23 cellular contexts compared by ENCODE assay signal in genomic region chr2:75495862-75496261, GRCh38.
A peak's percentile ranks its signal among the peaks of the same experiment; 100 is the strongest.
DNase-seq lines count a peak whose midpoint lies in the region; ATAC-seq, FAIRE-seq and TF ChIP-seq lines count a peak whose summit lies in the region.
"Had no signal": no experiment of that assay in that cellular context is flagged by ENCODE, and none has a peak within 500 bp of the region (broad histone marks: within the 10 kb centered on the region; RNA-seq: fewer than 3 reads in every experiment).

No MANE protein-coding gene starts in this region.

- TF ChIP-seq RAD21 in HepG2 (CRISPR knock-in tag; IDR thresholded peaks at IDR 0.05), result no peak

- in situ Hi-C loops in HepG2 (cut with HindIII; ENCODE audit: extremely low pct_ligation_motif_present, low pct_unique_long_range_greater_than_20kb), result no loop called here

- WGBS in HepG2 (ENCODE audit: low lambda C conversion rate), result 73% methylated on average over 2 of the region's 2 CpGs

- no peak overlapping the region for H3K4me2 ChIP-seq in HepG2 (ENCODE audit: low read depth, low read length)

- POLR2A ChIA-PET in HepG2 (lab: Yijun Ruan, JAX), result no interaction called here

- no peak overlapping the region for H3K9ac ChIP-seq in HepG2 (ENCODE audit: insufficient read depth, low read depth, low read length)

- peak; percentile 67 for DNase-seq in NCI-H510A treated with DMSO at 0.1 percent for 48 hours (lab: John Stamatoyannopoulos, UW)
- no peak for DNase-seq in NCI-H510A (lab: John Stamatoyannopoulos, UW)
- peak; percentile 85 for DNase-seq in NCI-H146 (lab: John Stamatoyannopoulos, UW)
- DNase-seq in NCI-H69 (lab: John Stamatoyannopoulos, UW), result peak; percentile 65
- peak; percentile 31 for DNase-seq in HepG2 (ENCODE audit: low spot score)
- no peak for DNase-seq in OCI-M2 (lab: John Stamatoyannopoulos, UW; ENCODE audit: unreplicated experiment)
- no peak for DNase-seq in SIG-M5 (lab: John Stamatoyannopoulos, UW)
- DNase-seq: AML-193, C1 segment of cervical spinal cord, KBM-7, MM.1S, NCI-H1092, NCI-H1694, NCI-H2107, NCI-H345, NCI-H526, Peyer's patch, SJCRH30, T-helper 1 cell had no signal

- no peak for FAIRE-seq in HepG2 (lab: Jason Lieb, UNC)
- FAIRE-seq: D721Med, G401.6, GM12892 had no signal

- intact Hi-C loops in HepG2 (cut with micrococcal nuclease; ENCODE audit: unreplicated experiment), result no loop called here

- H3K4me1 ChIP-seq in HepG2 (ENCODE audit: insufficient read depth, low read length), result peaks cover 71% of the 10 kb centered on the region
- H3K4me1 ChIP-seq: Peyer's patch, SJCRH30 had no signal

- 0 out of 4 replicates have a peak, but pooled peaks of 1 of the 2 experiments have one; percentile 17 for TF ChIP-seq EP300 in HepG2 (IDR thresholded peaks at IDR 0.05; ENCODE audit: low read depth in 2 of 2, low read length in 2 of 2)
- TF ChIP-seq EP300 in HepG2 (CRISPR knock-in tag; IDR thresholded peaks at IDR 0.05; ENCODE audit: borderline replicate concordance), result no peak

- H3K27ac ChIP-seq in HepG2 (ENCODE audit: extremely low read length, insufficient read depth, low read length), result no peak overlapping the region
- H3K27ac ChIP-seq: Peyer's patch, SJCRH30 had no signal

- H3K27me3 ChIP-seq in HepG2 (ENCODE audit: control insufficient read depth in 1 of 2, insufficient read depth in 2 of 2, low read length in 2 of 2), result no peaks in the 10 kb centered on the region
- H3K27me3 ChIP-seq: Peyer's patch, SJCRH30 had no signal

- no peaks in the 10 kb centered on the region for H3K9me3 ChIP-seq in HepG2 (ENCODE audit: low read length)
- H3K9me3 ChIP-seq: Peyer's patch, SJCRH30 had no signal

- no peak overlapping the region for H3K4me3 ChIP-seq in HepG2 (replicated peaks in 1 of 3; ENCODE audit: insufficient read depth in 1 of 3, low read depth in 2 of 3, low read length in 3 of 3)
- H3K4me3 ChIP-seq: Peyer's patch, SJCRH30 had no signal

- H3K79me2 ChIP-seq in HepG2 (ENCODE audit: insufficient read depth, low read length), result peaks cover 72% of the 10 kb centered on the region

- TF ChIP-seq CTCF in HepG2 (CRISPR knock-in tag; IDR thresholded peaks at IDR 0.05), result no peak

- no peak overlapping the region for H2AFZ ChIP-seq in HepG2 (ENCODE audit: low read length)

- BruUV-seq in HepG2 (replicated peaks; lab: Mats Ljungman, UMichigan), result no TSS peak

- peaks cover 39 to 75% of the 10 kb centered on the region in 2 experiments for H3K36me3 ChIP-seq in HepG2 (replicated peaks in 1 of 2; ENCODE audit: control insufficient read depth in 1 of 2, insufficient read depth in 2 of 2, low read length in 2 of 2)
- H3K36me3 ChIP-seq: Peyer's patch, SJCRH30 had no signal

- CTCF ChIA-PET in HepG2 (lab: Yijun Ruan, JAX; ENCODE audit: low intra/inter-chr PET ratio, low total read pairs), result no interaction called here

- TF ChIP-seq POLR2A in HepG2 (IDR thresholded peaks at IDR 0.05; ENCODE audit: insufficient read depth in 1 of 2, low read depth in 2 of 2, low read length in 2 of 2), result no peak

- ATAC-seq in HepG2 (no peak), HG03342 (IDR thresholded peaks at IDR 0.05; ENCODE audit: unreplicated experiment) (no peak)

- H4K20me1 ChIP-seq in HepG2 (ENCODE audit: insufficient read depth, low read length), result peaks cover 3% of the 10 kb centered on the region; the same call in 1 of the 2 replicates

TF ChIP-seq in HepG2, 621 proteins besides CTCF, POLR2A, EP300 and RAD21:
- TF ChIP-seq TBX3 (IDR thresholded peaks at IDR 0.05; ENCODE audit: borderline replicate concordance) (0 out of 2 replicates have a peak, but pooled peaks have one; percentile 17), MAFK (conservative IDR thresholded peaks at IDR 0.05 in 1 of 2, IDR thresholded peaks at IDR 0.05 in 1 of 2; ENCODE audit: low read length in 2 of 2) (0 out of 4 replicates have a peak, but pooled peaks of 1 of the 2 experiments have one; percentile 35), SOX13 (IDR thresholded peaks at IDR 0.05) (no peak), SOX13 (CRISPR knock-in tag; conservative IDR thresholded peaks at IDR 0.05 in 1 of 2, IDR thresholded peaks at IDR 0.05 in 1 of 2) (peak in 1 of 2 experiments; percentile 49; a peak in 2 of 4 replicates), REPIN1 (CRISPR knock-in tag; IDR thresholded peaks at IDR 0.05; ENCODE audit: borderline replicate concordance, low read depth) (0 out of 2 replicates have a peak, but pooled peaks have one; percentile 36), PLRG1 (conservative IDR thresholded peaks at IDR 0.05) (no peak), ZNF644 (CRISPR knock-in tag; IDR thresholded peaks at IDR 0.05; ENCODE audit: low read depth) (peak; percentile 30; the same call in 1 of the 2 replicates), ZNF800 (CRISPR knock-in tag; IDR thresholded peaks at IDR 0.05) (no peak), ZNF446 (CRISPR knock-in tag; IDR thresholded peaks at IDR 0.05) (no peak), RFXANK (CRISPR knock-in tag; IDR thresholded peaks at IDR 0.05) (0 out of 2 replicates have a peak, but pooled peaks have one; percentile 47), FOXP1 (IDR thresholded peaks at IDR 0.05) (no peak), FOXP1 (CRISPR knock-in tag; IDR thresholded peaks at IDR 0.05) (peak; percentile 41; the same call in 1 of the 2 replicates), EZH2 (conservative IDR thresholded peaks at IDR 0.05; ENCODE audit: low read depth, low read length) (no peak), CEBPB (IDR thresholded peaks at IDR 0.05; ENCODE audit: borderline replicate concordance, low read depth, low read length) (0 out of 2 replicates have a peak, but pooled peaks have one; percentile 6), AGO2 (optimal IDR thresholded peaks at IDR 0.05; ENCODE audit: low read depth, low read length) (no peak), ATF4 (CRISPR knock-in tag; IDR thresholded peaks at IDR 0.05) (0 out of 4 replicates have a peak, but pooled peaks of 1 of the 2 experiments have one; percentile 16), NR1H2 (CRISPR knock-in tag; IDR thresholded peaks at IDR 0.05; ENCODE audit: borderline replicate concordance, low read depth) (no peak), ZNF3 (CRISPR knock-in tag; IDR thresholded peaks at IDR 0.05) (no peak), HES4 (CRISPR knock-in tag; IDR thresholded peaks at IDR 0.05; ENCODE audit: borderline replicate concordance) (no peak), MAFF (IDR thresholded peaks at IDR 0.05; ENCODE audit: low read depth, low read length) (peak; percentile 27; the same call in 1 of the 2 replicates), RBM22 (optimal IDR thresholded peaks at IDR 0.05; ENCODE audit: low read length) (peak; percentile 88), NCOA1 (CRISPR knock-in tag; IDR thresholded peaks at IDR 0.05) (no peak), GLI4 (CRISPR knock-in tag; IDR thresholded peaks at IDR 0.05; ENCODE audit: borderline replicate concordance) (no peak), GATAD2A (CRISPR knock-in tag; IDR thresholded peaks at IDR 0.05) (0 out of 2 replicates have a peak, but pooled peaks have one; percentile 16)
TF ChIP-seq in HepG2: peak in this region for 12.

Comparison
In these comparisons a context has a peak if more than half of its experiments do, and no peak if none do; other contexts are left out.
1. DNase-seq: peak in NCI-H510A treated with DMSO at 0.1 percent for 48 hours (single experiment), NCI-H146 (single experiment), NCI-H69 (single experiment) and HepG2 (single experiment); none in NCI-H510A (single experiment), OCI-M2 (single experiment) and SIG-M5 (single experiment).